In genomic region chr1:210302501-210302900, GRCh38 we compare ENCODE assay signal across 12 cellular contexts.
"Had no signal": no experiment of that assay in that cellular context is flagged by ENCODE, and none has a peak within 500 bp of the region (broad histone marks: within the 10 kb centered on the region; RNA-seq: fewer than 3 reads in every experiment).

No MANE protein-coding gene starts in this region.

- H3K27ac ChIP-seq: lower lobe of right lung, prostate gland had no signal

- H3K36me3 ChIP-seq: lower lobe of right lung, prostate gland had no signal

- ATAC-seq: esophagus mucosa; lower lobe of right lung; naive thymus-derived CD8-positive, alpha-beta T cell; T-helper 17 cell had no signal

- DNase-seq: activated CD4-positive, alpha-beta T cell treated with anti-CD3 and anti-CD28 coated beads, Interleukin-2, amount 50 U/mL, for 1 hour; activated CD4-positive, CD25-positive, alpha-beta regulatory T cell; activated effector memory CD4-positive, alpha-beta T cell treated with Interleukin-2 at 50 U/mL for 16 hours; activated T-cell treated with anti-CD3 and anti-CD28 coated beads, Interleukin-2, amount 50 U/mL, for 24 hours; kidney glomerular epithelial cell; lower lobe of right lung; naive thymus-derived CD8-positive, alpha-beta T cell; stimulated activated CD4-positive, alpha-beta T cell treated with anti-CD3 and anti-CD28 coated beads, Interleukin-15, amount 100 ng/mL, for 24 hours; stimulated activated CD4-positive, alpha-beta T cell treated with anti-CD3 and anti-CD28 coated beads, Interleukin-4, amount 100 ng/mL, for 24 hours; T-helper 17 cell had no signal

- H3K9me3 ChIP-seq: lower lobe of right lung, prostate gland had no signal

- H3K4me3 ChIP-seq: lower lobe of right lung, prostate gland had no signal

- H3K4me1 ChIP-seq: prostate gland had no signal
